In the genomic region with DNA sequence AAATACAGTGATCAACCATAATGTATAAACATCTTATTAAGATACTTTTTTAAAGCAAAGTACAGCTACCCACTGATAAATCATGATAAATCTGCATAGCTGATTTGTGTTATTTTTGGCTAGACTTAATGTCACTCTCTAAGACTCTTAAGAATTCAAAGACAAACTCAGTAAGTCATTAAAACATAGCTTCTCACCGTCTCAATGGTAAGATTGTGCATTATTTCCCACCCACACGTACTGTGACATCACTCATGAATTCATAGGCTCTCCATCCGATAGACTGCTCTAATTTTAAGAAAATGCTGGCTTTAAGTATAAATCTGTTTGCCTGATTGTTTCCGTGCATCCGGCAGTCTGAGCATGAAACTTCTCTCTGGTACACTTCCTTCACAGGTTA, we compare ENCODE assay signal across 18 cellular contexts.
DNase-seq lines count a peak whose midpoint lies in the region; ATAC-seq and TF ChIP-seq lines count a peak whose summit lies in the region.
"Had no signal": no experiment of that assay in that cellular context is flagged by ENCODE, and none has a peak within 500 bp of the region (broad histone marks: within the 10 kb centered on the region; RNA-seq: fewer than 3 reads in every experiment).

No MANE protein-coding gene starts in this region.

- intact Hi-C loops in IMR-90 (cut with micrococcal nuclease), result loop anchor here (10.0 kb wide), 1 partner anchor 444 kb away; no protein-coding TSS in a partner anchor
- intact Hi-C loops in esophagus muscularis mucosa (cut with DNase I), result loop anchor here (10.0 kb wide), 2 partner anchors 264 to 604 kb away; partner anchors contain the start of gene GLI3

- H3K27me3 ChIP-seq in IMR-90 (ENCODE audit: control insufficient read depth, insufficient read depth, low read length) (no peaks in the 10 kb centered on the region), smooth muscle cell (ENCODE audit: low read depth) (no peaks in the 10 kb centered on the region), esophagus muscularis mucosa (no peaks in the 10 kb centered on the region)
- H3K27me3 ChIP-seq: BLaER1 had no signal

- WGBS in IMR-90 (ENCODE audit: extremely low coverage in 2 of 2, insufficient read length in 1 of 2), 2 experiments, result no CpG with 5 or more reads among the region's 5 CpGs
- 64% methylated on average over 5 of the region's 5 CpGs for WGBS in smooth muscle cell (ENCODE audit: low lambda C conversion rate)
- WGBS in esophagus muscularis mucosa, result 83% methylated on average over 5 of the region's 5 CpGs

- H3K9me3 ChIP-seq in IMR-90 (ENCODE audit: control insufficient read depth, insufficient read depth, low read length) (no peaks in the 10 kb centered on the region), smooth muscle cell (replicated peaks; ENCODE audit: low read depth) (no peaks in the 10 kb centered on the region), esophagus muscularis mucosa (no peaks in the 10 kb centered on the region)

- H2AK5ac ChIP-seq in IMR-90 (ENCODE audit: low read depth, low read length), result no peak overlapping the region

- H3K4me3 Mint-ChIP-seq in nephron progenitor cell, result no peak overlapping the region
- H3K4me3 Mint-ChIP-seq: B cell; CD4-positive, CD25-positive, alpha-beta regulatory T cell; CD8-positive, alpha-beta T cell had no signal

- dilution Hi-C loops in IMR-90 (cut with HindIII; ENCODE audit: low sequenced_read_pairs, unreplicated experiment), result no loop called here

- BruUV-seq in IMR-90 (replicated peaks; lab: Mats Ljungman, UMichigan), result no TSS peak

- H4K5ac ChIP-seq in IMR-90 (ENCODE audit: low read depth, low read length), result no peak overlapping the region

- H2AK9ac ChIP-seq in IMR-90 (replicated peaks; ENCODE audit: low read depth, low read length, poor library complexity), result no peak overlapping the region

- H3K36me3 ChIP-seq in IMR-90 (ENCODE audit: control insufficient read depth, insufficient read depth, low read length) (peaks cover 36% of the 10 kb centered on the region), smooth muscle cell (ENCODE audit: low read depth) (peaks cover 3% of the 10 kb centered on the region), esophagus muscularis mucosa (peaks cover 3 to 55% (median 21%) of the 10 kb centered on the region in 4 donors)

- H3K9ac ChIP-seq in IMR-90 (ENCODE audit: low read depth, low read length) (no peak overlapping the region), smooth muscle cell (ENCODE audit: low read depth) (no peak overlapping the region)
- H3K9ac ChIP-seq: BLaER1 had no signal

- TF ChIP-seq RAD21 in IMR-90 (IDR thresholded peaks at IDR 0.05; ENCODE audit: low read length), result no peak

- no peak for TF ChIP-seq EP300 in esophagus muscularis mucosa (IDR thresholded peaks at IDR 0.05)

- H2BK120ac ChIP-seq in IMR-90 (ENCODE audit: low read depth, low read length), result no peak overlapping the region

- peaks cover 6% of the 10 kb centered on the region for H3K79me2 ChIP-seq in smooth muscle cell (ENCODE audit: low read depth)

- H3K4me1 Mint-ChIP-seq in nephron progenitor cell, result no peaks in the 10 kb centered on the region
- H3K4me1 Mint-ChIP-seq: B cell; CD4-positive, CD25-positive, alpha-beta regulatory T cell had no signal

- no peak for TF ChIP-seq CTCF in IMR-90 (conservative IDR thresholded peaks at IDR 0.05; ENCODE audit: low read depth, low read length)
- TF ChIP-seq CTCF in nephron progenitor cell (IDR thresholded peaks at IDR 0.05), result no peak
- no peak for TF ChIP-seq CTCF in smooth muscle cell (IDR thresholded peaks at IDR 0.05; ENCODE audit: borderline replicate concordance, insufficient read depth, poor library complexity, severe bottlenecking)
- no peak for TF ChIP-seq CTCF in esophagus muscularis mucosa (IDR thresholded peaks at IDR 0.05)

- peaks cover 3% of the 10 kb centered on the region for H3F3A ChIP-seq in smooth muscle cell (ENCODE audit: low read depth)

- no peak overlapping the region for H3K18ac ChIP-seq in IMR-90 (ENCODE audit: low read depth, low read length)

- H3K4me2 ChIP-seq in IMR-90 (ENCODE audit: low read depth, low read length) (no peak overlapping the region), smooth muscle cell (no peak overlapping the region)
- H3K4me2 ChIP-seq: BLaER1 had no signal

- peak overlapping the region; percentile 38 for H3K27ac Mint-ChIP-seq in nephron progenitor cell
- H3K27ac Mint-ChIP-seq: B cell; CD4-positive, CD25-positive, alpha-beta regulatory T cell; CD8-positive, alpha-beta T cell had no signal

- H4K20me1 ChIP-seq in IMR-90 (ENCODE audit: insufficient read depth, low read length), result no peaks in the 10 kb centered on the region; the same call in 1 of the 2 replicates
- peaks cover 19% of the 10 kb centered on the region for H4K20me1 ChIP-seq in smooth muscle cell (ENCODE audit: low read depth)
- H4K20me1 ChIP-seq: BLaER1 had no signal

- H2AFZ ChIP-seq in IMR-90 (replicated peaks; ENCODE audit: low read length, poor library complexity), result no peak overlapping the region
- no peak overlapping the region for H2AFZ ChIP-seq in smooth muscle cell (ENCODE audit: low read depth)

- H4K8ac ChIP-seq in IMR-90 (ENCODE audit: low read depth in 2 of 2, low read length in 2 of 2), result no peak overlapping the region

- no peak overlapping the region for H2BK20ac ChIP-seq in IMR-90 (ENCODE audit: low read depth, low read length)

- H3K56ac ChIP-seq in IMR-90 (ENCODE audit: extremely low read depth, insufficient read depth, low read length), result no peak overlapping the region

- no peak overlapping the region for H2BK5ac ChIP-seq in IMR-90 (ENCODE audit: low read depth, low read length, poor library complexity, severe bottlenecking)

- H3K9me1 ChIP-seq in IMR-90 (ENCODE audit: insufficient read depth, low read length), result peaks cover 3% of the 10 kb centered on the region; the same call in 1 of the 2 replicates

- ATAC-seq in IMR-90 (ENCODE audit: low read depth), result no peak
- ATAC-seq: CD8-positive, alpha-beta T cell had no signal

- in situ Hi-C loops in IMR-90 (cut with MboI; ENCODE audit: low sequenced_read_pairs), result no loop called here

- H3K4me1 ChIP-seq in IMR-90 (ENCODE audit: control insufficient read depth, insufficient read depth, low read length) (peaks cover 7% of the 10 kb centered on the region), smooth muscle cell (ENCODE audit: low read depth) (no peaks in the 10 kb centered on the region), esophagus muscularis mucosa (peaks cover 0 to 16% (median under 1%) of the 10 kb centered on the region in 4 donors)
- H3K4me1 ChIP-seq: BLaER1 had no signal

- POLR2A ChIA-PET in IMR-90 (lab: Charles Lee; ENCODE audit: unreplicated experiment), result no interaction called here

- H3K27ac ChIP-seq in IMR-90 (ENCODE audit: insufficient read depth, low read length) (no peak overlapping the region), smooth muscle cell (ENCODE audit: low read depth) (peak overlapping the region; percentile 58), esophagus muscularis mucosa (replicated peaks in 1 of 4) (no peak overlapping the region)
- H3K27ac ChIP-seq: 22Rv1, BLaER1, C4-2B had no signal

- H3K4me3 ChIP-seq in IMR-90 (ENCODE audit: insufficient read depth, low read depth, low read length) (no peak overlapping the region), smooth muscle cell (no peak overlapping the region), esophagus muscularis mucosa (no peak overlapping the region)
- H3K4me3 ChIP-seq: BLaER1 had no signal

- H3K79me1 ChIP-seq in IMR-90 (ENCODE audit: low read depth in 1 of 2, low read length in 2 of 2), result no peaks in the 10 kb centered on the region

- H3K27me3 Mint-ChIP-seq in nephron progenitor cell (ENCODE audit: low read depth, poor library complexity), result no peaks in the 10 kb centered on the region
- H3K27me3 Mint-ChIP-seq: B cell; CD4-positive, CD25-positive, alpha-beta regulatory T cell had no signal

- peaks cover 83% of the 10 kb centered on the region for H3K36me3 Mint-ChIP-seq in nephron progenitor cell (ENCODE audit: low read depth)
- H3K36me3 Mint-ChIP-seq: CD4-positive, CD25-positive, alpha-beta regulatory T cell; CD8-positive, alpha-beta T cell had no signal

- peak; percentile 50 for DNase-seq in COLO829 (ENCODE audit: low spot score)
- DNase-seq in IMR-90, result peak; percentile 38
- DNase-seq in nephron progenitor cell, result no peak
- no peak for DNase-seq in smooth muscle cell (lab: John Stamatoyannopoulos, UW; ENCODE audit: unreplicated experiment)
- no peak for DNase-seq in esophagus muscularis mucosa (ENCODE audit: extremely low spot score)
- DNase-seq in GM03348 (ENCODE audit: low spot score), result no peak
- DNase-seq in T-helper 2 cell, result no peak
- DNase-seq: CD4-positive, CD25-positive, alpha-beta regulatory T cell; CD8-positive, alpha-beta T cell; DMS 273 treated with DMSO at 0.1 percent for 48 hours; DMS79; GF-D8; H7; HCEC 1CT had no signal

- no peak overlapping the region for H2BK15ac ChIP-seq in IMR-90 (ENCODE audit: low read depth, low read length)

- no peak overlapping the region for H3K23ac ChIP-seq in IMR-90 (ENCODE audit: low read depth, low read length)

- CTCF ChIA-PET in IMR-90 (lab: Yijun Ruan, JAX), result interaction anchor here (1.4 kb wide), 1 partner anchor 16 kb away, joined by 4 read pairs; no protein-coding TSS in a partner anchor

- H3K4ac ChIP-seq in IMR-90 (ENCODE audit: low read depth, low read length), result no peak overlapping the region

- no peak overlapping the region for H4K91ac ChIP-seq in IMR-90 (ENCODE audit: insufficient read depth, low read depth, low read length)

- no peak overlapping the region for H3K14ac ChIP-seq in IMR-90 (replicated peaks; ENCODE audit: low read depth, low read length)

- H3K9me3 Mint-ChIP-seq in nephron progenitor cell, result no peaks in the 10 kb centered on the region
- H3K9me3 Mint-ChIP-seq: CD8-positive, alpha-beta T cell had no signal

- no peak for TF ChIP-seq POLR2A in IMR-90 (IDR thresholded peaks at IDR 0.05; ENCODE audit: low read depth, low read length)
- TF ChIP-seq POLR2A in esophagus muscularis mucosa (IDR thresholded peaks at IDR 0.05; ENCODE audit: low read depth), result no peak

TF ChIP-seq in IMR-90, 13 proteins besides CTCF, POLR2A, EP300 and RAD21 (continues in another document):
- TF ChIP-seq MAZ (IDR thresholded peaks at IDR 0.05; ENCODE audit: borderline replicate concordance, low read depth, low read length), result no peak
- TF ChIP-seq, protein P1, sequence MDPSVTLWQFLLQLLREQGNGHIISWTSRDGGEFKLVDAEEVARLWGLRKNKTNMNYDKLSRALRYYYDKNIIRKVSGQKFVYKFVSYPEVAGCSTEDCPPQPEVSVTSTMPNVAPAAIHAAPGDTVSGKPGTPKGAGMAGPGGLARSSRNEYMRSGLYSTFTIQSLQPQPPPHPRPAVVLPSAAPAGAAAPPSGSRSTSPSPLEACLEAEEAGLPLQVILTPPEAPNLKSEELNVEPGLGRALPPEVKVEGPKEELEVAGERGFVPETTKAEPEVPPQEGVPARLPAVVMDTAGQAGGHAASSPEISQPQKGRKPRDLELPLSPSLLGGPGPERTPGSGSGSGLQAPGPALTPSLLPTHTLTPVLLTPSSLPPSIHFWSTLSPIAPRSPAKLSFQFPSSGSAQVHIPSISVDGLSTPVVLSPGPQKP (IDR thresholded peaks at IDR 0.05; ENCODE audit: borderline replicate concordance, low read depth, low read length), result no peak
- TF ChIP-seq MAFK (IDR thresholded peaks at IDR 0.05; ENCODE audit: low read depth, low read length), result no peak
- no peak for TF ChIP-seq CHD1 (IDR thresholded peaks at IDR 0.05; ENCODE audit: low read depth, low read length)
- no peak for TF ChIP-seq SMC3 (IDR thresholded peaks at IDR 0.05; ENCODE audit: low read depth, low read length)
- no peak for TF ChIP-seq RFX5 (IDR thresholded peaks at IDR 0.05; ENCODE audit: low read depth, low read length)

Comparison
In these comparisons a context has a peak if more than half of its experiments do, and no peak if none do; other contexts are left out.
1. DNase-seq: peak in COLO829 (single experiment) and IMR-90 (single experiment); none in nephron progenitor cell (single experiment), smooth muscle cell (single experiment), esophagus muscularis mucosa (single experiment), GM03348 (single experiment) and T-helper 2 cell (0 of 5).